19 cellular contexts compared by ENCODE assay signal in the genomic region with DNA sequence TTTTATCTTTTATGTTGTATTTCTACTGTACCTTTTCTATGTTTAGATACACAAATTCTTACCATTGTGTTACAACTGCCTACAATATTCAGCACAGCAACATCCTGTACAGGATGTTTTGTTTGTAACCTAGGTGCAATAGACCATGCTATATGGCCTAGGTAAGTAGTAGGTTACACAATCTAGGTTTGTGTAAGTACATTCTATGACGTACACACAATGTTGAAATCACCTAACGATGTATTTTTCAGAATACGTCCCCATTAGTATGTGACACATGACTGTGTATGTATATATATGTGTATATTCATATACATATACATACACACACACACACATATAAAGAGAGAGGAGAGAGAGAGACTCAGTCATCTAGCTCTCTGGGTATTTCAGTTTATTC.
A peak's percentile ranks its signal among the peaks of the same experiment; 100 is the strongest.
DNase-seq lines count a peak whose midpoint lies in the region; FAIRE-seq and TF ChIP-seq lines count a peak whose summit lies in the region.
"Had no signal": no experiment of that assay in that cellular context is flagged by ENCODE, and none has a peak within 500 bp of the region (broad histone marks: within the 10 kb centered on the region; RNA-seq: fewer than 3 reads in every experiment).

No MANE protein-coding gene starts in this region.

- peak; percentile 52 for DNase-seq in MCF 10A (ENCODE audit: unreplicated experiment)
- no peak for DNase-seq in breast epithelium (ENCODE audit: low spot score in 2 of 2)
- DNase-seq in DMS53 treated with DMSO at 0.1 percent for 48 hours (lab: John Stamatoyannopoulos, UW; ENCODE audit: unreplicated experiment): peak; percentile 4
- DNase-seq in GM12891 (ENCODE audit: insufficient read length, low spot score): no peak
- DNase-seq in epithelial cell of esophagus (ENCODE audit: low read depth): peak; percentile 7
- no peak for DNase-seq in UCSD-AML1 (lab: John Stamatoyannopoulos, UW; ENCODE audit: unreplicated experiment)
- no peak for DNase-seq in PC-9
- DNase-seq: C1 segment of cervical spinal cord; Calu3; CD4-positive, alpha-beta memory T cell; COR-L47; DMS79; GF-D8; GM23248; H7; HCEC 1CT had no signal

- H3K27me3 ChIP-seq in breast epithelium (no peaks in the 10 kb centered on the region), PC-9 (ENCODE audit: insufficient read depth, low read depth) (no peaks in the 10 kb centered on the region)

- POLR2A ChIA-PET in MCF 10A (lab: Yijun Ruan, JAX) (interaction anchor here (1.0 kb wide), 1 partner anchor 848 kb away, joined by 3 read pairs; no protein-coding TSS in a partner anchor), PC-9 (lab: Charles Lee; ENCODE audit: unreplicated experiment) (no interaction called here)

- no peaks in the 10 kb centered on the region for H3K9me3 ChIP-seq in breast epithelium
- H3K9me3 ChIP-seq in PC-9 (ENCODE audit: insufficient read depth, low read depth): no peaks in the 10 kb centered on the region

- H3K4me1 Mint-ChIP-seq in MCF 10A (ENCODE audit: insufficient read depth, unreplicated experiment): no peaks in the 10 kb centered on the region

- TF ChIP-seq CTCF in MCF 10A (IDR thresholded peaks at IDR 0.05; ENCODE audit: unreplicated experiment) (no peak), breast epithelium (IDR thresholded peaks at IDR 0.05) (no peak), epithelial cell of esophagus (IDR thresholded peaks at IDR 0.05; ENCODE audit: insufficient read depth, low read depth, low read length, missing control alignments) (no peak), PC-9 (conservative IDR thresholded peaks at IDR 0.05) (no peak)

- H3K9me3 Mint-ChIP-seq in MCF 10A (ENCODE audit: unreplicated experiment): no peaks in the 10 kb centered on the region
- H3K9me3 Mint-ChIP-seq: CD4-positive, alpha-beta memory T cell had no signal

- intact Hi-C loops in MCF 10A (cut with micrococcal nuclease) (no loop called here), breast epithelium (cut with DNase I; ENCODE audit: low total_unique reads) (no loop called here), PC-9 (cut with micrococcal nuclease; ENCODE audit: unreplicated experiment) (loop anchor here (5.0 kb wide), 2 partner anchors 846 to 1141 kb away; a partner anchor contains a TSS)

- H3K27ac ChIP-seq in breast epithelium (no peak overlapping the region), PC-9 (no peak overlapping the region)
- H3K27ac ChIP-seq: GM23248 had no signal

- H3K4me3 ChIP-seq in breast epithelium (no peak overlapping the region), epithelial cell of esophagus (ENCODE audit: low read length) (no peak overlapping the region), PC-9 (no peak overlapping the region)
- H3K4me3 ChIP-seq: GM23248 had no signal

- H3K9me2 ChIP-seq in PC-9 (ENCODE audit: insufficient read depth): no peaks in the 10 kb centered on the region

- no peak overlapping the region for H2AFZ ChIP-seq in PC-9
- H2AFZ ChIP-seq: GM23248 had no signal

- H3K27me3 Mint-ChIP-seq in MCF 10A (ENCODE audit: insufficient read depth, unreplicated experiment): no peaks in the 10 kb centered on the region

- TF ChIP-seq POLR2A in breast epithelium (IDR thresholded peaks at IDR 0.05) (no peak), GM12891 (IDR thresholded peaks at IDR 0.05; ENCODE audit: low read depth, low read length) (no peak)

- no peak overlapping the region for H3K4me3 Mint-ChIP-seq in MCF 10A (ENCODE audit: unreplicated experiment)
- H3K4me3 Mint-ChIP-seq: CD4-positive, alpha-beta memory T cell had no signal

- H3K4me2 ChIP-seq in PC-9: no peak overlapping the region

- no peaks in the 10 kb centered on the region for H4K20me1 ChIP-seq in PC-9 (ENCODE audit: insufficient read depth)

- H3K36me3 ChIP-seq in breast epithelium: no peaks in the 10 kb centered on the region
- H3K36me3 ChIP-seq in PC-9 (ENCODE audit: low read depth): no peaks in the 10 kb centered on the region

- FAIRE-seq in GM12891 (lab: Jason Lieb, UNC): peak; percentile 41
- FAIRE-seq: GM12892, GM19239, H1 had no signal

- H3K36me3 Mint-ChIP-seq in MCF 10A (ENCODE audit: insufficient read depth, unreplicated experiment): no peaks in the 10 kb centered on the region
- H3K36me3 Mint-ChIP-seq: CD4-positive, alpha-beta memory T cell had no signal

- H3K79me2 ChIP-seq in PC-9 (ENCODE audit: low read depth): no peaks in the 10 kb centered on the region

- BruUV-seq in MCF 10A (replicated peaks; lab: Mats Ljungman, UMichigan) (no TSS peak), PC-9 (replicated peaks; lab: Mats Ljungman, UMichigan) (no TSS peak)

- H3F3A ChIP-seq in PC-9 (ENCODE audit: insufficient read depth, low read depth): no peaks in the 10 kb centered on the region

- H3K4me1 ChIP-seq in breast epithelium (no peaks in the 10 kb centered on the region), PC-9 (replicated peaks; ENCODE audit: insufficient read depth) (no peaks in the 10 kb centered on the region)

- peak overlapping the region; percentile 21 for H3K27ac Mint-ChIP-seq in MCF 10A (ENCODE audit: low read depth, unreplicated experiment)
- H3K27ac Mint-ChIP-seq: CD4-positive, alpha-beta memory T cell had no signal

- CTCF ChIA-PET in MCF 10A (lab: Yijun Ruan, JAX) (interaction anchor here (0.6 to 3.2 kb wide), 34 partner anchors 8 to 1682 kb away, joined by 3 to 15 read pairs (median 4); no protein-coding TSS in a partner anchor), PC-9 (lab: Charles Lee) (no interaction called here)

TF ChIP-seq in GM12891, 5 proteins besides CTCF, POLR2A, EP300 and RAD21:
- no peak for TF ChIP-seq SPI1 (IDR thresholded peaks at IDR 0.05; ENCODE audit: low read depth, low read length)
- TF ChIP-seq POU2F2 (IDR thresholded peaks at IDR 0.05; ENCODE audit: low read depth, low read length): no peak
- TF ChIP-seq TAF1 (IDR thresholded peaks at IDR 0.05; ENCODE audit: low read depth, low read length): no peak
- no peak for TF ChIP-seq PAX5 (IDR thresholded peaks at IDR 0.05; ENCODE audit: insufficient read depth, low read length, severe bottlenecking)

Comparison
In these comparisons a context has a peak if more than half of its experiments do, and no peak if none do; other contexts are left out.
1. DNase-seq: peak in MCF 10A (single experiment), DMS53 treated with DMSO at 0.1 percent for 48 hours (single experiment) and epithelial cell of esophagus (single experiment); none in breast epithelium (0 of 2), GM12891 (single experiment), UCSD-AML1 (single experiment) and PC-9 (0 of 2).